Comparison of ENCODE assay signal across 12 cellular contexts in the genomic region with DNA sequence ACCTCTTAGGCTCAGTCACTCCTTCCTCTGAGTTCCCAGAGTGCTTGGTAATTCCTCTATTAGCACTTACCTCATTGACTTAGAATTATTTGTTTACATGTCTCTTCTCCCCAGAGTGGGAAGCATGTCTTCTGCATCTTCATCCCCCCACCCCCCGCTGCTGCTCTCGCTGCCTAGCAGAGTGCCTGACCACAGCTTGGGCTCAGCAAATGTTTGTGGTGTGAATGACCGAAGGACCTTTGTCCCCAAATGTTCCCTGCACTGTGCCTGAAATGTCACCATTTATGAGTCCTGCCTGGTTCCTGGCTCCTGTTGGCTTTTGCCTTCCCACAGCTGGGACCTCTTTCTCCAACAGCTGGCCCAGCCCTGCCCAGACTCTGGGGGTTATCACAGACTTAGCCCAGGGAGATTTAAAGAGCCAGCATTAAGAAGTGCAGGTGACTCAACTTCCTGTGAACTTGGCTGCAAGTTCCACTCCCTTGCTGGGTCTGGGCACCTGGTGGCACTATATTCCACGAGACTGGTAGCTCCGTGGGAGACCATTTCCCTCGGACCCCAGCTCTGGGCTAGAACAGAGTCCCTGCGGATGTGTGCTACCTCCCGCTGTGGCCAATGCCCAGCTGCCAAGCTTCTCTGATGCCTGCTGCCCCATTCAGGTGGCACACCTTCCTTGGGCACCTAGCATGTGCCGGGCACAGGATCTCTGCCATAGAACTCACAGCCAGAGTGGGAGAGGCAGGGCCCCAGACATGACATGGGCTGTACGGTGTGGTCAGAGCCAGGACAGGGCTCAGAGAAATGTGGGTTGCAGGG. TPM values are rescaled to one million over a fixed set of nuclear protein-coding genes. Genes with fewer than 3 reads are reported as not detected.
DNase-seq lines count a peak whose midpoint lies in the region; ATAC-seq and TF ChIP-seq lines count a peak whose summit lies in the region.
"Had no signal": no experiment of that assay in that cellular context is flagged by ENCODE, and none has a peak within 500 bp of the region (broad histone marks: within the 10 kb centered on the region; RNA-seq: fewer than 3 reads in every experiment).

No MANE protein-coding gene starts in this region.

- H3K27ac Mint-ChIP-seq in GM23338, result no peak overlapping the region
- H3K27ac Mint-ChIP-seq: activated CD4-positive, alpha-beta T cell treated with anti-CD3 and anti-CD28 coated beads, Interleukin-2, amount 10 ng/mL, durations not matched to agents 24 days and 14 days; immature natural killer cell had no signal

- peak in 1 of 2 experiments; percentile 48; a peak in 2 of 4 replicates for TF ChIP-seq CTCF in GM23338 (conservative IDR thresholded peaks at IDR 0.05; ENCODE audit: low read depth in 2 of 2)
- no peak for TF ChIP-seq CTCF in omental fat pad (IDR thresholded peaks at IDR 0.05)

- peaks cover 18% of the 10 kb centered on the region for H3K4me1 ChIP-seq in GM23338 (ENCODE audit: insufficient read depth)

- H3K79me2 ChIP-seq in GM23338 (replicated peaks; ENCODE audit: insufficient read depth), result no peaks in the 10 kb centered on the region

- no peak overlapping the region for H2AFZ ChIP-seq in GM23338

- H3K4me3 ChIP-seq in GM23338, result no peak overlapping the region

- H3K36me3 Mint-ChIP-seq in GM23338 (ENCODE audit: low read depth), result peaks cover 7% of the 10 kb centered on the region
- H3K36me3 Mint-ChIP-seq: immature natural killer cell had no signal

- ATAC-seq in GM23338, result no peak
- ATAC-seq in esophagus mucosa, result peak; percentile 45
- ATAC-seq in omental fat pad (ENCODE audit: low FRiP score), result peak; percentile 23
- no peak for ATAC-seq in HG02759 (IDR thresholded peaks at IDR 0.05; ENCODE audit: unreplicated experiment)

- peaks cover 13% of the 10 kb centered on the region for H3F3A ChIP-seq in GM23338 (replicated peaks; ENCODE audit: low read depth)

- no peaks in the 10 kb centered on the region for H4K20me1 ChIP-seq in GM23338 (replicated peaks; ENCODE audit: insufficient read depth)

- H3K4me1 Mint-ChIP-seq in GM23338, result peaks cover 39% of the 10 kb centered on the region
- H3K4me1 Mint-ChIP-seq: activated CD4-positive, alpha-beta T cell treated with anti-CD3 and anti-CD28 coated beads, Interleukin-2, amount 10 ng/mL, durations not matched to agents 24 days and 14 days; immature natural killer cell had no signal

- peaks cover 14% of the 10 kb centered on the region for H3K9me3 Mint-ChIP-seq in GM23338
- H3K9me3 Mint-ChIP-seq: activated CD4-positive, alpha-beta T cell treated with anti-CD3 and anti-CD28 coated beads, Interleukin-2, amount 10 ng/mL, durations not matched to agents 24 days and 14 days; immature natural killer cell had no signal

- peaks cover 35% of the 10 kb centered on the region for H3K27me3 ChIP-seq in GM23338 (ENCODE audit: insufficient read depth)

- H3K36me3 ChIP-seq in GM23338 (ENCODE audit: insufficient read depth), result no peaks in the 10 kb centered on the region

- H3K27me3 Mint-ChIP-seq in GM23338 (ENCODE audit: insufficient read depth, low read depth, poor library complexity), result peaks cover 31% of the 10 kb centered on the region

- H3K4me2 ChIP-seq in GM23338, result no peak overlapping the region

- peak overlapping the region; percentile 65; the same call in 2 of the 3 replicates for H3K4me3 Mint-ChIP-seq in GM23338
- H3K4me3 Mint-ChIP-seq: activated CD4-positive, alpha-beta T cell treated with anti-CD3 and anti-CD28 coated beads, Interleukin-2, amount 10 ng/mL, durations not matched to agents 24 days and 14 days; immature natural killer cell had no signal

- no peak for DNase-seq in GM23338 (ENCODE audit: low spot score)
- peak; percentile 59 for DNase-seq in NCI-H69 (lab: John Stamatoyannopoulos, UW)
- DNase-seq in omental fat pad (ENCODE audit: low spot score), result no peak
- no peak for DNase-seq in activated gamma-delta T cell treated with Interleukin-2 at 50 U/mL for 16 hours
- no peak for DNase-seq in mucosa of gallbladder (ENCODE audit: low spot score)
- no peak for DNase-seq in NCI-H146 treated with DMSO at 0.1 percent for 48 hours (lab: John Stamatoyannopoulos, UW; ENCODE audit: unreplicated experiment)
- DNase-seq: activated CD4-positive, alpha-beta T cell treated with anti-CD3 and anti-CD28 coated beads, Interleukin-2, amount 10 ng/mL, durations not matched to agents 24 days and 14 days; DMS79; immature natural killer cell; nucleus accumbens had no signal

- H3K27ac ChIP-seq in GM23338 (ENCODE audit: low read depth), result no peak overlapping the region

- H3K9me2 ChIP-seq in GM23338 (ENCODE audit: insufficient read depth), result no peaks in the 10 kb centered on the region

TF ChIP-seq in GM23338, 12 proteins besides CTCF, POLR2A, EP300 and RAD21:
- no peak for TF ChIP-seq STAT1 (IDR thresholded peaks at IDR 0.05; ENCODE audit: unreplicated experiment)

RNA-seq across cellular contexts. Expression of gene HMCN2, which starts 1.8 kb away (rescaled TPM):
- 2.6 and 4.7 TPM in 2 replicates for total RNA-seq in GM23338 (2014; rRNA removed; shearing (Covaris generic))
- polyA plus RNA-seq in GM23338 (2016; fragmentation: Nextera tagmentation; extraction: Ambion mirVana), result 1.3 and 2.1 TPM in 2 replicates
- total RNA-seq in esophagus mucosa, result 1.6 TPM
- 1 to 10 TPM in 1 of 4 donors, under 1 TPM in 3; 0.19 to 5.8 (median 0.75) TPM for total RNA-seq in omental fat pad
- total RNA-seq in mucosa of gallbladder, result 1.8 TPM
- total RNA-seq: activated CD4-positive, alpha-beta T cell treated with anti-CD3 and anti-CD28 coated beads, Interleukin-2, amount 10 ng/mL, durations not matched to agents 24 days and 14 days had no signal
- polyA plus RNA-seq: immature natural killer cell had no signal

Comparison
In these comparisons a context has a peak if more than half of its experiments do, and no peak if none do; other contexts are left out.
1. ATAC-seq: peak in esophagus mucosa (single experiment) and omental fat pad (single experiment); none in GM23338 (single experiment) and HG02759 (single experiment).